In genomic region chr21:28900481-28900880, GRCh38 we compare ENCODE assay signal across 31 cellular contexts.
"Had no signal": no experiment of that assay in that cellular context is flagged by ENCODE, and none has a peak within 500 bp of the region (broad histone marks: within the 10 kb centered on the region; RNA-seq: fewer than 3 reads in every experiment).

No MANE protein-coding gene starts in this region.

- ATAC-seq: left colon; left lung; lower lobe of right lung; right lobe of liver; stimulated activated memory B cell treated with anti-CD40 and anti-IgM and Interleukin-4, amounts not matched to agents 10 μg/mL and 1 μg/mL and 100 μg/mL, for 72 hours had no signal

- H3K27me3 ChIP-seq: left lung, neural progenitor cell, neutrophil, ovary, right atrium auricular region, right lobe of liver, thyroid gland, transverse colon, upper lobe of left lung, vagina had no signal

- H3K9me3 Mint-ChIP-seq: neural progenitor cell had no signal

- H3K36me3 ChIP-seq: left lung, lower lobe of right lung, neural progenitor cell, neutrophil, ovary, right atrium auricular region, right lobe of liver, thyroid gland, transverse colon, upper lobe of left lung, vagina had no signal

- H3K4me1 Mint-ChIP-seq: immature natural killer cell; naive B cell; natural killer cell; neural progenitor cell; stimulated activated memory B cell treated with anti-CD40 and anti-IgM and Interleukin-4, amounts not matched to agents 10 μg/mL and 1 μg/mL and 100 μg/mL, for 72 hours; stimulated activated naive CD8-positive, alpha-beta T cell treated with anti-CD3 and anti-CD28 coated beads, Interleukin-15, amount 100 ng/mL, for 72 hours had no signal

- H3K4me2 ChIP-seq: neural progenitor cell, smooth muscle cell had no signal

- H3K27ac ChIP-seq: left lung, lower lobe of right lung, neural progenitor cell, neutrophil, ovary, right atrium auricular region, right lobe of liver, thyroid gland, transverse colon, upper lobe of left lung, vagina had no signal

- DNase-seq: hypothalamus; immature natural killer cell; kidney; left colon; left lung; lower lobe of right lung; mesendoderm; naive B cell; natural killer cell; nephron progenitor cell; occipital lobe; ovary; right lobe of liver; stimulated activated CD4-positive, alpha-beta T cell treated with anti-CD3 and anti-CD28 coated beads, Interleukin-1b, Interleukin-23, amount 100 ng/mL, for 48 hours; stimulated activated CD4-positive, alpha-beta T cell treated with anti-CD3 and anti-CD28 coated beads, Interleukin-2, amount 100 ng/mL, for 48 hours; stimulated activated CD4-positive, alpha-beta T cell treated with anti-CD3 and anti-CD28 coated beads, Interleukin-4, amount 100 ng/mL, for 4 hours; stimulated activated CD8-positive, alpha-beta memory T cell treated with anti-CD3 and anti-CD28 coated beads, Interleukin-4, amount 100 ng/mL, for 48 hours; stimulated activated naive CD4-positive, alpha-beta T cell treated with Interleukin-2 at 50 U/mL for 16 hours; stimulated activated naive CD8-positive, alpha-beta T cell treated with anti-CD3 and anti-CD28 coated beads, Interleukin-15, amount 100 ng/mL, for 72 hours; substantia nigra; thyroid gland; transverse colon had no signal

- H3K27ac Mint-ChIP-seq: immature natural killer cell; mesothelial cell of epicardium; naive B cell; natural killer cell; nephron progenitor cell; neural progenitor cell; progenitor cell of endocrine pancreas; stimulated activated memory B cell treated with anti-CD40 and anti-IgM and Interleukin-4, amounts not matched to agents 10 μg/mL and 1 μg/mL and 100 μg/mL, for 72 hours had no signal

- H3K36me3 Mint-ChIP-seq: natural killer cell; neural progenitor cell; stimulated activated memory B cell treated with anti-CD40 and anti-IgM and Interleukin-4, amounts not matched to agents 10 μg/mL and 1 μg/mL and 100 μg/mL, for 72 hours had no signal

- H3K9me3 ChIP-seq: lower lobe of right lung, neutrophil, ovary, right atrium auricular region, right lobe of liver, thyroid gland, transverse colon, upper lobe of left lung, vagina had no signal

- H3K4me1 ChIP-seq: left lung, lower lobe of right lung, neural progenitor cell, right atrium auricular region, right lobe of liver, upper lobe of left lung, vagina had no signal

- H3K27me3 Mint-ChIP-seq: progenitor cell of endocrine pancreas had no signal

- H3K4me3 ChIP-seq: left lung, lower lobe of right lung, neural progenitor cell, ovary, right atrium auricular region, right lobe of liver, smooth muscle cell, thyroid gland, transverse colon, upper lobe of left lung, vagina had no signal

- H3K9ac ChIP-seq: neural progenitor cell had no signal

- H3K4me3 Mint-ChIP-seq: immature natural killer cell; mesothelial cell of epicardium; naive B cell; natural killer cell; nephron progenitor cell; neural progenitor cell; stimulated activated memory B cell treated with anti-CD40 and anti-IgM and Interleukin-4, amounts not matched to agents 10 μg/mL and 1 μg/mL and 100 μg/mL, for 72 hours; stimulated activated naive CD8-positive, alpha-beta T cell treated with anti-CD3 and anti-CD28 coated beads, Interleukin-15, amount 100 ng/mL, for 72 hours had no signal

- H2AFZ ChIP-seq: neural progenitor cell had no signal
